Comparison of ENCODE assay signal across 1 cellular context in genomic region chr15:50790778-50791536, GRCh38.
TF ChIP-seq lines count a peak whose summit lies in the region.

No MANE protein-coding gene starts in this region.

TF ChIP-seq in K562, 482 proteins besides CTCF, POLR2A, EP300 and RAD21 (continued from another document):
- TF ChIP-seq ZNF407 (IDR thresholded peaks at IDR 0.05; ENCODE audit: low read depth), result peak; percentile 66
TF ChIP-seq in K562: peak in this region for 2.
